Comparison of ENCODE assay signal across 8 cellular contexts in the genomic region with DNA sequence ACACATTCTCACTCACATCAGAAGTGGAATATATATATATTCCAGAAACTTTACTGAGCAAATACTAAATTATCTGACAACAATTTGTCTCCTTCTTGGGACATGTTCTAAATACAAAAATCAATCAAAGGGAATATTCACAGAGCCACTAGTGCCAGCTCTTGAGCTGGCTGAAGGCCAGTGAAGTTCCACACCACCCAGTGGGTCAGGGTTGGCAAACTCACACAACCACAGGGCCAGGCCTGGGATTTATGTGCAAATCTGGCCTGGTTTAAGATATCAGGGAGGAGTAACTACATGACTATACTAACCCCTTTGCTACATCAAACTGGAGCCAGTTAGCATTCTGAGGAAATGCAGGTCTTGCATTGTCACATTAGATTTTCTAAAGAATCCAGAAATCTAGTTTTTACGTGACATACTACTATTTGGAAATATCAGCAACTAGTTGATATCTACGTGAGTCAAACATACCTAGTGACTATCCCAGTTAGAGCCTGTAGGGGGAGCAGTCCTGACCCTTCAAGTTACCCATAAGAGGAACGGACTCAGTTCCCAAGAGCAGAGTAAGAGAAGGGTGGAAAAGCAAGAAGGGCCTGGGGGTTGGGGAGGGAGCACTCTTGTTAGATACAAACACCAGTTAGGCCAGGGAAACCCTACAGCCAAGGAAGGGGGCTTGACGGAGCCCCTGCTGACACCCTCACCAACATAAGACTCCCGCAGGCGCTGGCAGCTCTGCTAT.
A peak's percentile ranks its signal among the peaks of the same experiment; 100 is the strongest.
DNase-seq lines count a peak whose midpoint lies in the region; ATAC-seq, FAIRE-seq and TF ChIP-seq lines count a peak whose summit lies in the region.

No MANE protein-coding gene starts in this region.

- H3K36me3 ChIP-seq in breast epithelium (no peaks in the 10 kb centered on the region), endothelial cell of umbilical vein (ENCODE audit: control insufficient read depth in 2 of 2, extremely low read depth in 1 of 2, insufficient read depth in 2 of 2, low read length in 2 of 2) (no peaks in the 10 kb centered on the region), thoracic aorta (peaks cover 8% of the 10 kb centered on the region)
- no peaks in the 10 kb centered on the region for H3K36me3 ChIP-seq in naive thymus-derived CD4-positive, alpha-beta T cell (ENCODE audit: control insufficient read depth in 2 of 3, insufficient read depth in 3 of 3, low read length in 3 of 3)

- H3K79me2 ChIP-seq in endothelial cell of umbilical vein (ENCODE audit: control insufficient read depth, insufficient read depth, low read length): no peaks in the 10 kb centered on the region

- no peaks in the 10 kb centered on the region for H3K27me3 ChIP-seq in breast epithelium
- H3K27me3 ChIP-seq in endothelial cell of umbilical vein (ENCODE audit: control insufficient read depth in 2 of 2, insufficient read depth in 2 of 2, low read length in 2 of 2): no peaks in the 10 kb centered on the region
- no peaks in the 10 kb centered on the region for H3K27me3 ChIP-seq in thoracic aorta (replicated peaks; ENCODE audit: insufficient read depth)
- H3K27me3 ChIP-seq in naive thymus-derived CD4-positive, alpha-beta T cell (ENCODE audit: control insufficient read depth in 2 of 2, insufficient read depth in 2 of 2, low read length in 2 of 2): no peaks in the 10 kb centered on the region

- TF ChIP-seq POLR2A in breast epithelium (IDR thresholded peaks at IDR 0.05) (no peak), endothelial cell of umbilical vein (IDR thresholded peaks at IDR 0.05; ENCODE audit: low read depth, low read length) (no peak), GM18505 (IDR thresholded peaks at IDR 0.05; ENCODE audit: borderline replicate concordance, extremely low read depth, insufficient read depth, insufficient read length) (no peak)

- no peaks in the 10 kb centered on the region for H3K36me3 Mint-ChIP-seq in MCF 10A (ENCODE audit: insufficient read depth, unreplicated experiment)
- no peaks in the 10 kb centered on the region for H3K36me3 Mint-ChIP-seq in naive thymus-derived CD4-positive, alpha-beta T cell

- no peaks in the 10 kb centered on the region for H3K27me3 Mint-ChIP-seq in MCF 10A (ENCODE audit: insufficient read depth, unreplicated experiment)
- peaks cover 0 to 12% (median 0%) of the 10 kb centered on the region in 5 donors for H3K27me3 Mint-ChIP-seq in naive thymus-derived CD4-positive, alpha-beta T cell

- TF ChIP-seq CTCF in MCF 10A (IDR thresholded peaks at IDR 0.05; ENCODE audit: unreplicated experiment) (peak; percentile 61), breast epithelium (IDR thresholded peaks at IDR 0.05) (no peak), endothelial cell of umbilical vein (IDR thresholded peaks at IDR 0.05; ENCODE audit: extremely low read depth in 1 of 2, insufficient read depth in 1 of 2, low read depth in 1 of 2, low read length in 2 of 2) (peak; percentile 36 to 51), thoracic aorta (IDR thresholded peaks at IDR 0.05) (peak; percentile 18)

- CTCF ChIA-PET in MCF 10A (lab: Yijun Ruan, JAX) (interaction anchor here (0.7 kb wide), 1 partner anchor 21 kb away, joined by 3 read pairs; no protein-coding TSS in a partner anchor), endothelial cell of umbilical vein (lab: Charles Lee) (interaction anchor here (0.7 to 1.3 kb wide), 2 partner anchors 10 to 32 kb away, joined by 3 read pairs; no protein-coding TSS in a partner anchor)
- CTCF ChIA-PET in naive thymus-derived CD4-positive, alpha-beta T cell (lab: Charles Lee): no interaction called here

- intact Hi-C loops in MCF 10A (cut with micrococcal nuclease) (no loop called here), breast epithelium (cut with DNase I; ENCODE audit: low total_unique reads) (no loop called here), endothelial cell of umbilical vein (cut with micrococcal nuclease) (loop anchor here (1.0 kb wide), 1 partner anchor 75 kb away; no protein-coding TSS in a partner anchor)
- intact Hi-C loops in naive thymus-derived CD4-positive, alpha-beta T cell (cut with micrococcal nuclease): no loop called here

- no peaks in the 10 kb centered on the region for H3K9me3 Mint-ChIP-seq in MCF 10A (ENCODE audit: unreplicated experiment)
- H3K9me3 Mint-ChIP-seq in naive thymus-derived CD4-positive, alpha-beta T cell: no peaks in the 10 kb centered on the region

- BruUV-seq in MCF 10A (replicated peaks; lab: Mats Ljungman, UMichigan) (no TSS peak), endothelial cell of umbilical vein (replicated peaks; lab: Mats Ljungman, UMichigan) (no TSS peak)

- dilution Hi-C loops in endothelial cell of umbilical vein (cut with MboI; ENCODE audit: extremely low pct_ligation_motif_present, low sequenced_read_pairs): no loop called here

- no peak overlapping the region for H2AFZ ChIP-seq in endothelial cell of umbilical vein (ENCODE audit: low read depth, low read length)

- no peaks in the 10 kb centered on the region for H4K20me1 ChIP-seq in endothelial cell of umbilical vein (replicated peaks; ENCODE audit: control insufficient read depth, extremely low read depth, insufficient read depth, low read length)

- no peaks in the 10 kb centered on the region for H3K4me1 ChIP-seq in breast epithelium
- peaks cover 6% of the 10 kb centered on the region for H3K4me1 ChIP-seq in endothelial cell of umbilical vein (ENCODE audit: control insufficient read depth, extremely low read depth, insufficient read depth, low read length)
- peaks cover 5 to 45% of the 10 kb centered on the region in 2 donors for H3K4me1 ChIP-seq in thoracic aorta (ENCODE audit: control insufficient read depth in 1 of 2, low read depth in 2 of 2)
- peaks cover 0 to 14% of the 10 kb centered on the region in 2 donors for H3K4me1 ChIP-seq in naive thymus-derived CD4-positive, alpha-beta T cell (ENCODE audit: control insufficient read depth in 2 of 2, insufficient read depth in 2 of 2, low read length in 2 of 2)

- H3K27ac ChIP-seq in breast epithelium (no peak overlapping the region), endothelial cell of umbilical vein (ENCODE audit: insufficient read depth, low read depth, low read length) (no peak overlapping the region), thoracic aorta (no peak overlapping the region)
- H3K27ac ChIP-seq in naive thymus-derived CD4-positive, alpha-beta T cell (ENCODE audit: low read depth, low read length): no peak overlapping the region

- H3K27ac Mint-ChIP-seq in MCF 10A (ENCODE audit: low read depth, unreplicated experiment): no peak overlapping the region
- H3K27ac Mint-ChIP-seq in naive thymus-derived CD4-positive, alpha-beta T cell: peak overlapping the region in 1 of 9 donors; percentile 18

- no peak for FAIRE-seq in endothelial cell of umbilical vein (lab: Jason Lieb, UNC)

- no peaks in the 10 kb centered on the region for H3K4me1 Mint-ChIP-seq in MCF 10A (ENCODE audit: insufficient read depth, unreplicated experiment)
- H3K4me1 Mint-ChIP-seq in naive thymus-derived CD4-positive, alpha-beta T cell: peaks cover 4 to 31% (median 15%) of the 10 kb centered on the region in 7 donors

- H3K4me2 ChIP-seq in endothelial cell of umbilical vein (ENCODE audit: insufficient read depth, low read length): no peak overlapping the region

- no peak overlapping the region for H3K9ac ChIP-seq in endothelial cell of umbilical vein (replicated peaks; ENCODE audit: extremely low read depth, insufficient read depth, low read length)

- H3K9me1 ChIP-seq in endothelial cell of umbilical vein (replicated peaks; ENCODE audit: control insufficient read depth, extremely low read depth, insufficient read depth, low read length): no peaks in the 10 kb centered on the region

- POLR2A ChIA-PET in MCF 10A (lab: Yijun Ruan, JAX): interaction anchor here (0.6 to 0.9 kb wide), 2 partner anchors 8 to 13 kb away, joined by 3 read pairs; no protein-coding TSS in a partner anchor
- POLR2A ChIA-PET in endothelial cell of umbilical vein (lab: Charles Lee): no interaction called here
- POLR2A ChIA-PET in naive thymus-derived CD4-positive, alpha-beta T cell (lab: Charles Lee): no interaction called here

- H3K4me3 Mint-ChIP-seq in MCF 10A (ENCODE audit: unreplicated experiment): no peak overlapping the region
- no peak overlapping the region for H3K4me3 Mint-ChIP-seq in naive thymus-derived CD4-positive, alpha-beta T cell

- DNase-seq in MCF 10A (ENCODE audit: unreplicated experiment): peak; percentile 34
- no peak for DNase-seq in breast epithelium (ENCODE audit: low spot score in 2 of 2)
- peak; percentile 3 for DNase-seq in NCI-H2227 treated with DMSO at 0.1 percent for 48 hours (lab: John Stamatoyannopoulos, UW)
- peak; percentile 25 for DNase-seq in endothelial cell of umbilical vein (ENCODE audit: low read depth, low spot score)
- no peak for DNase-seq in thoracic aorta (ENCODE audit: low spot score)
- no peak for DNase-seq in naive thymus-derived CD4-positive, alpha-beta T cell

- ATAC-seq in thoracic aorta (ENCODE audit: insufficient number of reproducible peaks, low FRiP score, low read depth) (no peak), GM18867 (IDR thresholded peaks at IDR 0.05; ENCODE audit: unreplicated experiment) (no peak), GM18505 (IDR thresholded peaks at IDR 0.05; ENCODE audit: unreplicated experiment) (no peak)
- ATAC-seq in naive thymus-derived CD4-positive, alpha-beta T cell: no peak

- H3K9me3 ChIP-seq in breast epithelium (no peaks in the 10 kb centered on the region), endothelial cell of umbilical vein (replicated peaks; ENCODE audit: control insufficient read depth, insufficient read depth, low read length) (no peaks in the 10 kb centered on the region), thoracic aorta (no peaks in the 10 kb centered on the region)
- H3K9me3 ChIP-seq in naive thymus-derived CD4-positive, alpha-beta T cell (ENCODE audit: control insufficient read depth in 2 of 3, low read length in 3 of 3): no peaks in the 10 kb centered on the region

- H3K4me3 ChIP-seq in breast epithelium (no peak overlapping the region), endothelial cell of umbilical vein (replicated peaks in 1 of 3; ENCODE audit: insufficient read depth in 1 of 3, low read depth in 1 of 3, low read length in 3 of 3) (no peak overlapping the region), thoracic aorta (no peak overlapping the region)
- H3K4me3 ChIP-seq in naive thymus-derived CD4-positive, alpha-beta T cell (ENCODE audit: low read length): no peak overlapping the region

TF ChIP-seq in endothelial cell of umbilical vein, 7 proteins besides CTCF, POLR2A, EP300 and RAD21 (continues in another document):
- TF ChIP-seq GATA2 (IDR thresholded peaks at IDR 0.05; ENCODE audit: insufficient read depth, insufficient read length, low read depth, low read length): no peak
- TF ChIP-seq FOS (IDR thresholded peaks at IDR 0.05; ENCODE audit: borderline replicate concordance, insufficient read depth, low read length): no peak
- TF ChIP-seq MYC (IDR thresholded peaks at IDR 0.05; ENCODE audit: low read depth, low read length): no peak
- no peak for TF ChIP-seq EZH2 (IDR thresholded peaks at IDR 0.05; ENCODE audit: borderline replicate concordance, low read depth, low read length, severe bottlenecking)
- no peak for TF ChIP-seq POLR2AphosphoS5 (IDR thresholded peaks at IDR 0.05; ENCODE audit: insufficient read depth, low read depth, low read length)

Comparison
In these comparisons a context has a peak if more than half of its experiments do, and no peak if none do; other contexts are left out.
1. DNase-seq: peak in MCF 10A (single experiment), NCI-H2227 treated with DMSO at 0.1 percent for 48 hours (single experiment) and endothelial cell of umbilical vein (single experiment); none in breast epithelium (0 of 2), thoracic aorta (single experiment) and naive thymus-derived CD4-positive, alpha-beta T cell (0 of 9).
2. CTCF ChIP-seq: peak in MCF 10A (single experiment), endothelial cell of umbilical vein (2 of 2) and thoracic aorta (single experiment); none in breast epithelium (0 of 3).